In genomic region chr2:231513746-231514224, GRCh38 we compare ENCODE assay signal across 9 cellular contexts. TPM values are rescaled to one million over a fixed set of nuclear protein-coding genes. Genes with fewer than 3 reads are reported as not detected.
A peak's percentile ranks its signal among the peaks of the same experiment; 100 is the strongest.
DNase-seq lines count a peak whose midpoint lies in the region; ATAC-seq and TF ChIP-seq lines count a peak whose summit lies in the region.
"Had no signal": no experiment of that assay in that cellular context is flagged by ENCODE, and none has a peak within 500 bp of the region (broad histone marks: within the 10 kb centered on the region; RNA-seq: fewer than 3 reads in every experiment).

No MANE protein-coding gene starts in this region.

- H3K4me3 Mint-ChIP-seq in activated T-helper 17 cell treated with anti-CD3 and anti-CD28 coated beads, Interleukin-2, amount 50 U/mL, for 72 hours = peak overlapping the region; percentile 89

- peaks cover 7% of the 10 kb centered on the region for H3K36me3 Mint-ChIP-seq in activated T-helper 17 cell treated with anti-CD3 and anti-CD28 coated beads, Interleukin-2, amount 50 U/mL, for 72 hours (ENCODE audit: low read depth)

- DNase-seq in HL-60 (ENCODE audit: low read depth in 1 of 2, low spot score in 1 of 2) (no peak), GOT3 (lab: John Stamatoyannopoulos, UW) (no peak), medulla oblongata (ENCODE audit: extremely low spot score) (no peak)

- H3K9me3 Mint-ChIP-seq in activated T-helper 17 cell treated with anti-CD3 and anti-CD28 coated beads, Interleukin-2, amount 50 U/mL, for 72 hours = no peaks in the 10 kb centered on the region

- H3K9ac ChIP-seq in stomach smooth muscle (ENCODE audit: low read length in 2 of 2) = peak overlapping the region; percentile 82 to 99

- H3K9me3 ChIP-seq in iPS-18c (ENCODE audit: control insufficient read depth, insufficient read depth, low read length) = peaks cover 2% of the 10 kb centered on the region
- H3K9me3 ChIP-seq in stomach smooth muscle (ENCODE audit: control insufficient read depth in 2 of 2, low read length in 2 of 2) = no peaks in the 10 kb centered on the region

- H3K27ac Mint-ChIP-seq in activated T-helper 17 cell treated with anti-CD3 and anti-CD28 coated beads, Interleukin-2, amount 50 U/mL, for 72 hours = peak overlapping the region; percentile 94

- H3K4me1 ChIP-seq in stomach smooth muscle (ENCODE audit: control insufficient read depth, insufficient read depth, low read length) = peaks cover 11% of the 10 kb centered on the region

- H3K27me3 ChIP-seq in HL-60 (ENCODE audit: insufficient read depth, poor library complexity, severe bottlenecking) (no peaks in the 10 kb centered on the region), stomach smooth muscle (ENCODE audit: control insufficient read depth in 1 of 2, insufficient read depth in 2 of 2, low read length in 2 of 2) (no peaks in the 10 kb centered on the region)

- H3K27ac ChIP-seq in HL-60 (replicated peaks) (peak overlapping the region; percentile 91), stomach smooth muscle (ENCODE audit: low read length) (peak overlapping the region; percentile 76)

- no peaks in the 10 kb centered on the region for H3K36me3 ChIP-seq in stomach smooth muscle (ENCODE audit: control insufficient read depth in 2 of 2, insufficient read depth in 2 of 2, low read length in 2 of 2)

- peaks cover 4% of the 10 kb centered on the region for H3K4me1 Mint-ChIP-seq in activated T-helper 17 cell treated with anti-CD3 and anti-CD28 coated beads, Interleukin-2, amount 50 U/mL, for 72 hours

- no peak for TF ChIP-seq CTCF in HL-60 (IDR thresholded peaks at IDR 0.05; ENCODE audit: insufficient read depth, low read length)

- no peaks in the 10 kb centered on the region for H3K27me3 Mint-ChIP-seq in activated T-helper 17 cell treated with anti-CD3 and anti-CD28 coated beads, Interleukin-2, amount 50 U/mL, for 72 hours

- no peak for ATAC-seq in activated T-helper 17 cell treated with anti-CD3 and anti-CD28 coated beads, Interleukin-2, amount 50 U/mL, for 72 hours (replicated peaks)
- ATAC-seq in GM21423 (IDR thresholded peaks at IDR 0.05; ENCODE audit: unreplicated experiment) = no peak

- H3K4me3 ChIP-seq in HL-60 (replicated peaks; ENCODE audit: insufficient read depth, low read length) (peak overlapping the region; percentile 50), iPS-18c (ENCODE audit: insufficient read depth, low read depth, low read length) (peak overlapping the region; percentile 79), stomach smooth muscle (ENCODE audit: low read length in 2 of 2) (peak overlapping the region; percentile 86 to 92)

RNA-seq across cellular contexts. Expression of gene NMUR1, which starts 16.5 kb away (rescaled TPM):
- under 1 TPM; 0.15 to 0.21 TPM for total RNA-seq in activated T-helper 17 cell treated with anti-CD3 and anti-CD28 coated beads, Interleukin-2, amount 50 U/mL, for 72 hours
- total RNA-seq: dermis microvascular lymphatic vessel endothelial cell, HT-29 had no signal

RNA-seq across cellular contexts. Expression of gene NCL, which starts 49.5 kb away (rescaled TPM):
- total RNA-seq in activated T-helper 17 cell treated with anti-CD3 and anti-CD28 coated beads, Interleukin-2, amount 50 U/mL, for 72 hours = 100 to 1,000 TPM; 476 to 986 TPM
